In genomic region chr22:21652547-21653545, GRCh38 we compare ENCODE assay signal across 8 cellular contexts. TPM values are rescaled to one million over a fixed set of nuclear protein-coding genes. Genes with fewer than 3 reads are reported as not detected.
DNase-seq lines count a peak whose midpoint lies in the region; ATAC-seq, FAIRE-seq and TF ChIP-seq lines count a peak whose summit lies in the region.

No MANE protein-coding gene starts in this region.

- H3K79me2 ChIP-seq in OCI-LY7 (ENCODE audit: insufficient read depth, low read depth, low read length): no peaks in the 10 kb centered on the region

- no TSS peak for BruUV-seq in OCI-LY7 (replicated peaks; lab: Mats Ljungman, UMichigan)

- H4K20me1 ChIP-seq in OCI-LY7 (ENCODE audit: insufficient read depth, low read length): no peaks in the 10 kb centered on the region

- FAIRE-seq in small intestine (lab: Jason Lieb, UNC): no peak

- TF ChIP-seq CTCF in OCI-LY7 (conservative IDR thresholded peaks at IDR 0.05; ENCODE audit: low read length): peak; percentile 52
- TF ChIP-seq CTCF in fibroblast of villous mesenchyme (IDR thresholded peaks at IDR 0.05; ENCODE audit: insufficient read depth, low read depth, low read length): no peak

- ATAC-seq in GM19351 (IDR thresholded peaks at IDR 0.05; ENCODE audit: unreplicated experiment): peak; percentile 10

- peaks cover 39% of the 10 kb centered on the region for H3K4me1 ChIP-seq in OCI-LY7 (ENCODE audit: insufficient read depth, low read length, poor library complexity, severe bottlenecking)
- H3K4me1 ChIP-seq in small intestine (ENCODE audit: control insufficient read depth in 2 of 2, insufficient read depth in 1 of 2, low read depth in 1 of 2, low read length in 1 of 2): peaks cover 0 to 6% of the 10 kb centered on the region in 2 donors

- H3K9me3 ChIP-seq in OCI-LY7 (ENCODE audit: low read length) (no peaks in the 10 kb centered on the region), small intestine (ENCODE audit: control insufficient read depth, low read depth) (no peaks in the 10 kb centered on the region)

- H3K36me3 ChIP-seq in OCI-LY7 (ENCODE audit: insufficient read depth, low read length) (peaks cover 30% of the 10 kb centered on the region), small intestine (ENCODE audit: control insufficient read depth in 2 of 2, insufficient read depth in 2 of 2, low read length in 2 of 2) (no peaks in the 10 kb centered on the region)

- intact Hi-C loops in OCI-LY7 (cut with micrococcal nuclease; ENCODE audit: unreplicated experiment): no loop called here

- H3K4me3 ChIP-seq in OCI-LY7 (ENCODE audit: low read depth, low read length, poor library complexity, severe bottlenecking) (peak overlapping the region; percentile 76), fibroblast of villous mesenchyme (ENCODE audit: low read depth, low read length) (peak overlapping the region; percentile 84), small intestine (ENCODE audit: low read depth in 1 of 2, low read length in 2 of 2) (peak overlapping the region; percentile 38 to 51)

- H3K4me2 ChIP-seq in OCI-LY7 (ENCODE audit: low read length): peak overlapping the region; percentile 97

- no peaks in the 10 kb centered on the region for H3K9me2 ChIP-seq in OCI-LY7 (ENCODE audit: insufficient read depth, low read length)

- H3K27ac ChIP-seq in OCI-LY7 (ENCODE audit: low read depth, low read length, poor library complexity, severe bottlenecking) (peak overlapping the region; percentile 68), small intestine (ENCODE audit: low read depth in 1 of 2, low read length in 1 of 2) (no peak overlapping the region)

- no peaks in the 10 kb centered on the region for H3K27me3 ChIP-seq in small intestine (ENCODE audit: control insufficient read depth in 2 of 2, insufficient read depth in 2 of 2, low read length in 2 of 2)

- WGBS in small intestine, 3 donors: 20 to 35% (median 29%) methylated on average over 29 to 40 of the region's 40 CpGs

- peak; percentile 40 for DNase-seq in OCI-LY7 (ENCODE audit: low spot score)
- no peak for DNase-seq in fibroblast of villous mesenchyme (ENCODE audit: low read depth)
- DNase-seq in small intestine: no peak
- DNase-seq in GF-D8 (lab: John Stamatoyannopoulos, UW): no peak
- DNase-seq in DMS53 treated with DMSO at 0.1 percent for 48 hours (lab: John Stamatoyannopoulos, UW; ENCODE audit: unreplicated experiment): no peak
- DNase-seq in cerebellar cortex (ENCODE audit: low spot score): no peak
- no peak for DNase-seq in inferior parietal cortex (ENCODE audit: extremely low spot score)

- H2AFZ ChIP-seq in OCI-LY7 (ENCODE audit: low read length): peak overlapping the region; percentile 97

- POLR2A ChIA-PET in OCI-LY7 (lab: Charles Lee): interaction anchor here (0.7 to 2.5 kb wide), 4 partner anchors 10 to 1412 kb away, joined by 3 to 7 read pairs (median 4); partner anchors contain the start of genes PPIL2 and SDF2L1

- CTCF ChIA-PET in OCI-LY7 (lab: Charles Lee; ENCODE audit: unreplicated experiment): interaction anchor here (0.8 to 1.0 kb wide), 2 partner anchors 11 to 13 kb away, joined by 3 to 4 read pairs; partner anchors contain the start of gene PPIL2

RNA-seq across cellular contexts. Expression of gene SDF2L1, which starts 10.7 kb away (rescaled TPM):
- 66.8 and 89.1 TPM in 2 replicates for total RNA-seq in OCI-LY7 (2014; rRNA removed; shearing (Covaris generic))
- total RNA-seq in OCI-LY7 (2022) (39.6 and 60.5 TPM in 2 replicates), fibroblast of villous mesenchyme (22.0 and 27.7 TPM in 2 replicates)
- 100 to 1,000 TPM in 1 of 3 donors, 10 to 100 TPM in 2; 25.9 to 125 (median 59.2) TPM for polyA plus RNA-seq in small intestine

RNA-seq across cellular contexts. Expression of gene PPIL2, which starts 13.0 kb away (rescaled TPM):
- 58.5 and 59.9 TPM in 2 replicates for total RNA-seq in OCI-LY7 (2014; rRNA removed; shearing (Covaris generic))
- 86.3 and 92.7 TPM in 2 replicates for total RNA-seq in OCI-LY7 (2022)
- 26.8 and 32.2 TPM in 2 replicates for total RNA-seq in fibroblast of villous mesenchyme
- polyA plus RNA-seq in small intestine: 10 to 100 TPM; 24.9 to 35.2 (median 29.7) TPM

RNA-seq across cellular contexts. Expression of gene CCDC116, which starts 20.3 kb away (rescaled TPM):
- total RNA-seq in OCI-LY7 (2014; rRNA removed; shearing (Covaris generic)): 1.5 and 1.7 TPM in 2 replicates
- total RNA-seq in OCI-LY7 (2022) (3.1 and 3.5 TPM in 2 replicates), fibroblast of villous mesenchyme (0.32 and 0.43 TPM in 2 replicates)
- polyA plus RNA-seq in small intestine: under 1 TPM; 0.22 to 0.40 (median 0.27) TPM

RNA-seq across cellular contexts. Expression of gene YDJC, which starts 23.0 kb away (rescaled TPM):
- total RNA-seq in OCI-LY7 (2014; rRNA removed; shearing (Covaris generic)): 75.6 and 81.1 TPM in 2 replicates
- total RNA-seq in OCI-LY7 (2022): 59.0 and 59.3 TPM in 2 replicates
- total RNA-seq in fibroblast of villous mesenchyme: 19.0 and 27.1 TPM in 2 replicates
- polyA plus RNA-seq in small intestine: 10 to 100 TPM; 38.8 to 46.7 (median 45.6) TPM
